In genomic region chr3:12716605-12717121, GRCh38 we compare ENCODE assay signal across 19 cellular contexts. TPM values are rescaled to one million over a fixed set of nuclear protein-coding genes. Genes with fewer than 3 reads are reported as not detected.
A peak's percentile ranks its signal among the peaks of the same experiment; 100 is the strongest.
DNase-seq lines count a peak whose midpoint lies in the region; ATAC-seq, FAIRE-seq and TF ChIP-seq lines count a peak whose summit lies in the region.
"Had no signal": no experiment of that assay in that cellular context is flagged by ENCODE, and none has a peak within 500 bp of the region (broad histone marks: within the 10 kb centered on the region; RNA-seq: fewer than 3 reads in every experiment).

No MANE protein-coding gene starts in this region.

- intact Hi-C loops in K562 (cut with micrococcal nuclease), result no loop called here

- H2AFZ ChIP-seq in Karpas-422 (ENCODE audit: low read length) (peak overlapping the region; percentile 53; the same call in 1 of the 2 replicates), K562 (ENCODE audit: low read depth, low read length) (peak overlapping the region; percentile 89)

- CTCF ChIA-PET in K562 (lab: Yijun Ruan, JAX; ENCODE audit: low intra/inter-chr PET ratio), result no interaction called here

- no peaks in the 10 kb centered on the region for H3K9me1 ChIP-seq in K562 (ENCODE audit: control insufficient read depth, insufficient read depth, low read length)

- H4K20me1 ChIP-seq in Karpas-422 (ENCODE audit: insufficient read depth, low read depth, low read length), result no peaks in the 10 kb centered on the region
- no peaks in the 10 kb centered on the region for H4K20me1 ChIP-seq in K562 (replicated peaks; ENCODE audit: control insufficient read depth, insufficient read depth, low read length)

- H3K79me2 ChIP-seq in Karpas-422 (ENCODE audit: low read length), result no peaks in the 10 kb centered on the region
- H3K79me2 ChIP-seq in K562 (ENCODE audit: control insufficient read depth, insufficient read depth, low read length), result no peaks in the 10 kb centered on the region

- WGBS in K562 (ENCODE audit: insufficient coverage, low coverage, missing lambda C conversion rate), result 17% methylated on average over 3 of the region's 3 CpGs

- H3K27me3 ChIP-seq in Karpas-422 (ENCODE audit: low read length) (no peaks in the 10 kb centered on the region), K562 (ENCODE audit: control insufficient read depth in 2 of 2, insufficient read depth in 2 of 2, low read length in 2 of 2) (peaks cover 3 to 5% of the 10 kb centered on the region in 2 experiments; a peak in 3 of 5 replicates)
- H3K27me3 ChIP-seq: colonic mucosa, stomach had no signal

- H3K9me3 ChIP-seq in Karpas-422 (ENCODE audit: low read length), result no peaks in the 10 kb centered on the region
- H3K9me3 ChIP-seq in K562 (replicated peaks; ENCODE audit: control insufficient read depth, insufficient read depth, low read depth, low read length), result no peaks in the 10 kb centered on the region
- H3K9me3 ChIP-seq: colonic mucosa, stomach had no signal

- FAIRE-seq in K562 (lab: Jason Lieb, UNC), result peak; percentile 67

- ATAC-seq in K562 (peak; percentile 78), HG03039 (IDR thresholded peaks at IDR 0.05; ENCODE audit: unreplicated experiment) (no peak), HG02642 (IDR thresholded peaks at IDR 0.05; ENCODE audit: poor library complexity, unreplicated experiment) (no peak)
- ATAC-seq: left colon had no signal

- H3K4me1 ChIP-seq in Karpas-422 (ENCODE audit: low read length), result peaks cover 11% of the 10 kb centered on the region
- peaks cover 0 to 10% of the 10 kb centered on the region in 2 experiments; a peak in 3 of 5 replicates for H3K4me1 ChIP-seq in K562 (replicated peaks in 1 of 2; ENCODE audit: control insufficient read depth in 2 of 2, insufficient read depth in 2 of 2, low read length in 2 of 2)
- H3K4me1 ChIP-seq: colonic mucosa had no signal

- H3K36me3 ChIP-seq in Karpas-422 (ENCODE audit: insufficient read depth, low read length), result no peaks in the 10 kb centered on the region
- no peaks in the 10 kb centered on the region for H3K36me3 ChIP-seq in K562 (ENCODE audit: control insufficient read depth, insufficient read depth, low read length)
- H3K36me3 ChIP-seq: colonic mucosa, stomach had no signal

- TF ChIP-seq RAD21 in K562 (CRISPR knock-in tag; conservative IDR thresholded peaks at IDR 0.05 in 1 of 2, IDR thresholded peaks at IDR 0.05 in 1 of 2), result no peak

- DNase-seq in AG10803 (ENCODE audit: low read depth), result peak; percentile 63
- peak; percentile 52 for DNase-seq in Karpas-422
- peak; percentile 38 to 60 (median 50) for DNase-seq in K562 (ENCODE audit: extremely low read depth in 1 of 4, low spot score in 3 of 4)
- DNase-seq in kidney glomerular epithelial cell (lab: John Stamatoyannopoulos, UW), result peak; percentile 62
- no peak for DNase-seq in activated CD4-positive, CD25-positive, alpha-beta regulatory T cell (lab: John Stamatoyannopoulos, UW)
- DNase-seq in NCI-H526 (lab: John Stamatoyannopoulos, UW), result no peak
- DNase-seq: activated CD4-positive, alpha-beta memory T cell treated with anti-CD3 and anti-CD28 coated beads, Interleukin-2, amount 10 ng/mL, durations not matched to agents 7 days and 5 days; amygdala; colonic mucosa; DMS153; left colon; NCI-H446 treated with DMSO at 0.1 percent for 48 hours; stomach had no signal

- TF ChIP-seq POLR2A in K562 (conservative IDR thresholded peaks at IDR 0.05), result no peak

- H3K4me2 ChIP-seq in Karpas-422 (ENCODE audit: low read depth, low read length, poor library complexity, severe bottlenecking) (no peak overlapping the region), K562 (ENCODE audit: insufficient read depth, low read length) (peak overlapping the region; percentile 51)
- H3K4me2 ChIP-seq: KMS-11 had no signal

- H3K9me2 ChIP-seq in Karpas-422 (replicated peaks; ENCODE audit: insufficient read depth, low read length), result no peaks in the 10 kb centered on the region

- no peak overlapping the region for H3K9ac ChIP-seq in Karpas-422 (ENCODE audit: low read length)
- H3K9ac ChIP-seq in K562 (ENCODE audit: insufficient read depth in 1 of 2, low read depth in 2 of 2, low read length in 2 of 2), result peak overlapping the region in 1 of 2 experiments; percentile 44; a peak in 3 of 4 replicates
- H3K9ac ChIP-seq: KMS-11 had no signal

- TF ChIP-seq CTCF in AG10803 (conservative IDR thresholded peaks at IDR 0.05; ENCODE audit: low read length) (no peak), K562 (IDR thresholded peaks at IDR 0.05 in 2 of 3, conservative IDR thresholded peaks at IDR 0.05 in 1 of 3; ENCODE audit: insufficient read depth in 2 of 3, low read depth in 1 of 3, low read length in 3 of 3) (no peak)

- in situ Hi-C loops in K562 (cut with MboI), result no loop called here

- H3K27ac ChIP-seq in Karpas-422 (ENCODE audit: low read length), result no peak overlapping the region
- peak overlapping the region; percentile 57; the same call in 2 of the 3 replicates for H3K27ac ChIP-seq in K562 (ENCODE audit: extremely low read depth, low read depth, low read length)
- H3K27ac ChIP-seq: colonic mucosa, HL-60, KMS-11, stomach had no signal

- POLR2A ChIA-PET in K562 (lab: Yijun Ruan, JAX), result no interaction called here

- H3K4me3 ChIP-seq in AG10803 (ENCODE audit: low read length), result no peak overlapping the region
- no peak overlapping the region for H3K4me3 ChIP-seq in Karpas-422 (ENCODE audit: low read length)
- H3K4me3 ChIP-seq in K562, result no peak overlapping the region
- H3K4me3 ChIP-seq: colonic mucosa, stomach had no signal

- BruUV-seq in K562 (replicated peaks; lab: Mats Ljungman, UMichigan), result no TSS peak

- TF ChIP-seq EP300 in K562 (IDR thresholded peaks at IDR 0.05; ENCODE audit: low read length), result peak; percentile 40; the same call in 1 of the 2 replicates

TF ChIP-seq in K562, 482 proteins besides CTCF, POLR2A, EP300 and RAD21 (continues in another document):
- TF ChIP-seq GTF2B (IDR thresholded peaks at IDR 0.05; ENCODE audit: extremely low read depth, insufficient read length) (no peak), ARID1B (IDR thresholded peaks at IDR 0.05) (peak; percentile 56), LEF1 (IDR thresholded peaks at IDR 0.05) (peak; percentile 42; the same call in 1 of the 2 replicates), FOXK2 (conservative IDR thresholded peaks at IDR 0.05 in 1 of 2, IDR thresholded peaks at IDR 0.05 in 1 of 2; ENCODE audit: low read depth in 2 of 2) (peak; percentile 73 to 84)

RNA-seq across cellular contexts. Expression of gene TMEM40, which starts 42.4 kb away (rescaled TPM):
- total RNA-seq in Karpas-422 (2014; rRNA removed; shearing (Covaris generic); ENCODE audit: low replicate concordance), result 0.18 and 0.26 TPM in 2 replicates
- not detected in 2 replicates for total RNA-seq in K562 (2011; cell fraction: chromatin; rRNA removed; ENCODE audit: low replicate concordance)
- total RNA-seq in K562 (2011; cell fraction: nucleolus; rRNA removed), result not detected in 2 replicates
- total RNA-seq in K562 (2011; cell fraction: nucleoplasm; rRNA removed), result not detected in 2 replicates
- total RNA-seq in K562 (2014; rRNA removed) (not detected in 2 replicates), K562 (2014; rRNA removed; fragmentation: Illumina TruSeq; extraction: Trizol) (not detected in 2 replicates), K562 (2015; rRNA removed; fragmentation: Illumina TruSeq; extraction: Trizol) (not detected in 2 replicates), K562 (2021) (not detected in 2 replicates)
- polyA plus RNA-seq in K562 (2011; rRNA removed) (0.31 TPM in 1 of 2 replicates, not detected in the other), K562 (2014; fragmentation: Illumina TruSeq; extraction: Trizol) (not detected in 2 replicates), K562 (2014; fragmentation: Nextera tagmentation; extraction: Ambion mirVana) (under 1 TPM; 0.11 to 0.14 TPM), K562 (2014; rRNA removed) (not detected in 2 replicates)
- not detected in 2 replicates for polyA plus RNA-seq in K562 (2011; cell fraction: cytosol; rRNA removed)
- polyA plus RNA-seq in K562 (2011; cell fraction: nucleus; rRNA removed), result not detected in 2 replicates
- polyA plus RNA-seq in K562 (2012), result not detected in 2 replicates
- not detected in 2 replicates for polyA minus RNA-seq in K562 (2011; rRNA and poly(A)+ RNA removed)
- polyA minus RNA-seq in K562 (2011; cell fraction: cytosol; rRNA and poly(A)+ RNA removed), result not detected in 2 replicates
- not detected in 2 replicates for polyA minus RNA-seq in K562 (2011; cell fraction: nucleus; rRNA and poly(A)+ RNA removed)
- total RNA-seq: activated CD4-positive, alpha-beta memory T cell treated with anti-CD3 and anti-CD28 coated beads, Interleukin-2, amount 10 ng/mL, durations not matched to agents 7 days and 5 days; colonic mucosa; left colon; myocyte; posterior vena cava; stomach had no signal

RNA-seq across cellular contexts. Expression of gene RAF1, which starts 52.7 kb away (rescaled TPM):
- total RNA-seq in Karpas-422 (2014; rRNA removed; shearing (Covaris generic); ENCODE audit: low replicate concordance), result 71.5 and 89.5 TPM in 2 replicates
- total RNA-seq in K562 (2011; cell fraction: chromatin; rRNA removed; ENCODE audit: low replicate concordance), result 242 and 294 TPM in 2 replicates
- total RNA-seq in K562 (2011; cell fraction: nucleolus; rRNA removed), result 149 and 152 TPM in 2 replicates
- 183 and 224 TPM in 2 replicates for total RNA-seq in K562 (2011; cell fraction: nucleoplasm; rRNA removed)
- total RNA-seq in K562 (2014; rRNA removed), result 74.5 and 104 TPM in 2 replicates
- total RNA-seq in K562 (2014; rRNA removed; fragmentation: Illumina TruSeq; extraction: Trizol), result 91.4 and 95.2 TPM in 2 replicates
- total RNA-seq in K562 (2015; rRNA removed; fragmentation: Illumina TruSeq; extraction: Trizol), result 92.6 and 97.5 TPM in 2 replicates
- 78.3 and 83.2 TPM in 2 replicates for total RNA-seq in K562 (2021)
- 155 and 183 TPM in 2 replicates for polyA plus RNA-seq in K562 (2011; rRNA removed)
- polyA plus RNA-seq in K562 (2011; cell fraction: cytosol; rRNA removed), result 124 and 134 TPM in 2 replicates
- 176 and 181 TPM in 2 replicates for polyA plus RNA-seq in K562 (2011; cell fraction: nucleus; rRNA removed)
- polyA plus RNA-seq in K562 (2012), result 61.9 and 70.8 TPM in 2 replicates
- polyA plus RNA-seq in K562 (2014; fragmentation: Illumina TruSeq; extraction: Trizol), result 95.5 and 106 TPM in 2 replicates
- 10 to 100 TPM; 28.0 to 32.3 TPM for polyA plus RNA-seq in K562 (2014; fragmentation: Nextera tagmentation; extraction: Ambion mirVana)
- 85.6 and 96.8 TPM in 2 replicates for polyA plus RNA-seq in K562 (2014; rRNA removed)
- polyA minus RNA-seq in K562 (2011; rRNA and poly(A)+ RNA removed), result 208 and 239 TPM in 2 replicates
- polyA minus RNA-seq in K562 (2011; cell fraction: cytosol; rRNA and poly(A)+ RNA removed), result 66.7 and 92.6 TPM in 2 replicates
- 109 and 169 TPM in 2 replicates for polyA minus RNA-seq in K562 (2011; cell fraction: nucleus; rRNA and poly(A)+ RNA removed)

Comparison
In these comparisons a context has a peak if more than half of its experiments do, and no peak if none do; other contexts are left out.
1. DNase-seq: peak in AG10803 (single experiment), Karpas-422 (single experiment), K562 (4 of 4) and kidney glomerular epithelial cell (single experiment); none in activated CD4-positive, CD25-positive, alpha-beta regulatory T cell (0 of 4) and NCI-H526 (0 of 2).